1 cellular context compared by ENCODE assay signal in genomic region chr6:136249811-136250685, GRCh38.
TF ChIP-seq lines count a peak whose summit lies in the region.

Gene MTFR2 (minus strand): TSS chr6:136250311. CDS start chr6:136249099, 1,212 bp downstream.

TF ChIP-seq in HepG2, 621 proteins besides CTCF, POLR2A, EP300 and RAD21 (continued from another document and continues in another):
- TF ChIP-seq ZHX2 (IDR thresholded peaks at IDR 0.05; ENCODE audit: low read depth) = 0 out of 2 replicates have a peak, but pooled peaks have one; percentile 12
- TF ChIP-seq ZHX2 (CRISPR knock-in tag; IDR thresholded peaks at IDR 0.05; ENCODE audit: borderline replicate concordance) = no peak
- TF ChIP-seq ZNF839 (CRISPR knock-in tag; IDR thresholded peaks at IDR 0.05; ENCODE audit: borderline replicate concordance) = peak; percentile 66; the same call in 1 of the 2 replicates
- TF ChIP-seq SKIL (CRISPR knock-in tag; IDR thresholded peaks at IDR 0.05; ENCODE audit: borderline replicate concordance) = no peak; the same call in 1 of the 2 replicates
- TF ChIP-seq ZBTB3 (CRISPR knock-in tag; IDR thresholded peaks at IDR 0.05; ENCODE audit: borderline replicate concordance, low read depth) = no peak
- TF ChIP-seq IKZF1 (IDR thresholded peaks at IDR 0.05) = no peak
- no peak for TF ChIP-seq USF2 (IDR thresholded peaks at IDR 0.05; ENCODE audit: low read depth, low read length)
- no peak for TF ChIP-seq USF2 (CRISPR knock-in tag; IDR thresholded peaks at IDR 0.05; ENCODE audit: borderline replicate concordance)
- TF ChIP-seq NR2F6 (IDR thresholded peaks at IDR 0.05) = peak; percentile 38; the same call in 1 of the 2 replicates
- no peak for TF ChIP-seq NR2F6 (CRISPR knock-in tag; IDR thresholded peaks at IDR 0.05)
- 0 out of 2 replicates have a peak, but pooled peaks have one; percentile 59 for TF ChIP-seq ZSCAN12 (CRISPR knock-in tag; IDR thresholded peaks at IDR 0.05)
- TF ChIP-seq TEAD3 (CRISPR knock-in tag; optimal IDR thresholded peaks at IDR 0.05; ENCODE audit: borderline replicate concordance) = peak; percentile 98
- peak; percentile 91 for TF ChIP-seq ATF2 (CRISPR knock-in tag; IDR thresholded peaks at IDR 0.05)
- 0 out of 2 replicates have a peak, but pooled peaks have one; percentile 77 for TF ChIP-seq PRMT3 (CRISPR knock-in tag; IDR thresholded peaks at IDR 0.05; ENCODE audit: borderline replicate concordance, low read depth)
- no peak for TF ChIP-seq NFE2 (CRISPR knock-in tag; IDR thresholded peaks at IDR 0.05)
- no peak for TF ChIP-seq SCMH1 (CRISPR knock-in tag; IDR thresholded peaks at IDR 0.05; ENCODE audit: borderline replicate concordance)
- no peak for TF ChIP-seq ZNF382 (CRISPR knock-in tag; IDR thresholded peaks at IDR 0.05; ENCODE audit: borderline replicate concordance)
- 0 out of 2 replicates have a peak, but pooled peaks have one; percentile 25 for TF ChIP-seq NFKBIZ (CRISPR knock-in tag; IDR thresholded peaks at IDR 0.05)
- TF ChIP-seq ZNF274 (CRISPR knock-in tag; IDR thresholded peaks at IDR 0.05) = no peak
- TF ChIP-seq PHF5A (CRISPR knock-in tag; IDR thresholded peaks at IDR 0.05; ENCODE audit: low read depth, unreplicated experiment) = peak; percentile 74
- peak; percentile 81 for TF ChIP-seq FOXK2 (IDR thresholded peaks at IDR 0.05)
- peak; percentile 90; the same call in 1 of the 2 replicates for TF ChIP-seq ZNF788 (CRISPR knock-in tag; IDR thresholded peaks at IDR 0.05; ENCODE audit: borderline replicate concordance)
- peak; percentile 100 for TF ChIP-seq ARID4A (CRISPR knock-in tag; IDR thresholded peaks at IDR 0.05; ENCODE audit: borderline replicate concordance)
- TF ChIP-seq ZBTB33 (CRISPR knock-in tag; IDR thresholded peaks at IDR 0.05) = peak; percentile 48; the same call in 1 of the 2 replicates
- peak in 1 of 2 experiments; percentile 95; a peak in 2 of 4 replicates for TF ChIP-seq KLF16 (CRISPR knock-in tag; IDR thresholded peaks at IDR 0.05)
- no peak; the same call in 1 of the 2 replicates for TF ChIP-seq FOXC1 (CRISPR knock-in tag; IDR thresholded peaks at IDR 0.05; ENCODE audit: borderline replicate concordance)
- TF ChIP-seq GLI4 (CRISPR knock-in tag; IDR thresholded peaks at IDR 0.05; ENCODE audit: borderline replicate concordance) = no peak
- no peak for TF ChIP-seq ZNF720 (CRISPR knock-in tag; IDR thresholded peaks at IDR 0.05)
- no peak; the same call in 1 of the 2 replicates for TF ChIP-seq THAP8 (CRISPR knock-in tag; IDR thresholded peaks at IDR 0.05; ENCODE audit: borderline replicate concordance)
- TF ChIP-seq KAT8 (CRISPR knock-in tag; IDR thresholded peaks at IDR 0.05) = peak; percentile 97
- TF ChIP-seq WIZ (CRISPR knock-in tag; IDR thresholded peaks at IDR 0.05) = no peak
- TF ChIP-seq ZNF556 (CRISPR knock-in tag; IDR thresholded peaks at IDR 0.05; ENCODE audit: borderline replicate concordance) = peak; percentile 64; the same call in 1 of the 2 replicates
- peak; percentile 88 for TF ChIP-seq ERF (CRISPR knock-in tag; IDR thresholded peaks at IDR 0.05)
- no peak for TF ChIP-seq ZNF891 (CRISPR knock-in tag; IDR thresholded peaks at IDR 0.05)
- no peak for TF ChIP-seq ZNF703 (CRISPR knock-in tag; IDR thresholded peaks at IDR 0.05; ENCODE audit: borderline replicate concordance)
- TF ChIP-seq ZKSCAN5 (CRISPR knock-in tag; IDR thresholded peaks at IDR 0.05) = 0 out of 2 replicates have a peak, but pooled peaks have one; percentile 20
- no peak for TF ChIP-seq NFRKB (IDR thresholded peaks at IDR 0.05)
- TF ChIP-seq YY1 (IDR thresholded peaks at IDR 0.05; ENCODE audit: insufficient read depth, insufficient replicate concordance, low read depth, low read length) = peak; percentile 61
- TF ChIP-seq FOSL2 (CRISPR knock-in tag; IDR thresholded peaks at IDR 0.05) = peak; percentile 47
- no peak for TF ChIP-seq RBM22 (optimal IDR thresholded peaks at IDR 0.05; ENCODE audit: low read length)
- TF ChIP-seq NR1H2 (CRISPR knock-in tag; IDR thresholded peaks at IDR 0.05; ENCODE audit: borderline replicate concordance, low read depth) = no peak
- TF ChIP-seq CCAR2 (optimal IDR thresholded peaks at IDR 0.05; ENCODE audit: low read depth, low read length) = no peak
- peak; percentile 82 for TF ChIP-seq KLF6 (CRISPR knock-in tag; IDR thresholded peaks at IDR 0.05)
- no peak for TF ChIP-seq DPF2 (CRISPR knock-in tag; IDR thresholded peaks at IDR 0.05; ENCODE audit: borderline replicate concordance, low read depth)
- 0 out of 2 replicates have a peak, but pooled peaks have one; percentile 54 for TF ChIP-seq TOE1 (CRISPR knock-in tag; IDR thresholded peaks at IDR 0.05)
- peak; percentile 78; the same call in 1 of the 2 replicates for TF ChIP-seq ZNF431 (CRISPR knock-in tag; IDR thresholded peaks at IDR 0.05; ENCODE audit: borderline replicate concordance, low read depth)
- TF ChIP-seq ZNF333 (CRISPR knock-in tag; IDR thresholded peaks at IDR 0.05; ENCODE audit: borderline replicate concordance) = no peak
